Comparison of ENCODE assay signal across 17 cellular contexts in genomic region chr14:91293281-91293680, GRCh38. TPM values are rescaled to one million over a fixed set of nuclear protein-coding genes. Genes with fewer than 3 reads are reported as not detected.
DNase-seq lines count a peak whose midpoint lies in the region; ATAC-seq, FAIRE-seq and TF ChIP-seq lines count a peak whose summit lies in the region.
"Had no signal": no experiment of that assay in that cellular context is flagged by ENCODE, and none has a peak within 500 bp of the region (broad histone marks: within the 10 kb centered on the region; RNA-seq: fewer than 3 reads in every experiment).

No MANE protein-coding gene starts in this region.

- FAIRE-seq in HTR-8/SVneo (lab: Jason Lieb, UNC) = peak; percentile 99
- FAIRE-seq: islet of Langerhans had no signal

- no peak overlapping the region for H3K4me3 ChIP-seq in sigmoid colon
- H3K4me3 ChIP-seq: body of pancreas had no signal

- H3K4me3 Mint-ChIP-seq in activated CD4-positive, alpha-beta T cell treated with anti-CD3 and anti-CD28 coated beads, Interleukin-2, amount 10 ng/mL, durations not matched to agents 24 days and 14 days = no peak overlapping the region
- H3K4me3 Mint-ChIP-seq in central memory CD8-positive, alpha-beta T cell = peak overlapping the region; percentile 24

- H3K27me3 ChIP-seq in sigmoid colon = no peaks in the 10 kb centered on the region
- H3K27me3 ChIP-seq: body of pancreas, neutrophil had no signal

- H3K36me3 ChIP-seq in sigmoid colon = no peaks in the 10 kb centered on the region

- H3K4me1 Mint-ChIP-seq in activated CD4-positive, alpha-beta T cell treated with anti-CD3 and anti-CD28 coated beads, Interleukin-2, amount 10 ng/mL, durations not matched to agents 24 days and 14 days = peaks cover 6% of the 10 kb centered on the region
- peaks cover 14% of the 10 kb centered on the region for H3K4me1 Mint-ChIP-seq in central memory CD8-positive, alpha-beta T cell

- TF ChIP-seq CTCF in omental fat pad (IDR thresholded peaks at IDR 0.05) = no peak
- no peak for TF ChIP-seq CTCF in sigmoid colon (IDR thresholded peaks at IDR 0.05)

- peaks cover 79% of the 10 kb centered on the region for H3K36me3 Mint-ChIP-seq in activated CD4-positive, alpha-beta T cell treated with anti-CD3 and anti-CD28 coated beads, Interleukin-2, amount 10 ng/mL, durations not matched to agents 24 days and 14 days (ENCODE audit: low read depth)
- peaks cover 85% of the 10 kb centered on the region for H3K36me3 Mint-ChIP-seq in central memory CD8-positive, alpha-beta T cell (ENCODE audit: insufficient read depth)

- TF ChIP-seq POLR2A in sigmoid colon (IDR thresholded peaks at IDR 0.05) = no peak

- peak overlapping the region; percentile 31 for H3K27ac Mint-ChIP-seq in activated CD4-positive, alpha-beta T cell treated with anti-CD3 and anti-CD28 coated beads, Interleukin-2, amount 10 ng/mL, durations not matched to agents 24 days and 14 days
- peak overlapping the region; percentile 93 for H3K27ac Mint-ChIP-seq in central memory CD8-positive, alpha-beta T cell (ENCODE audit: low read depth)

- ATAC-seq in central memory CD8-positive, alpha-beta T cell (replicated peaks; ENCODE audit: extremely low read depth, poor library complexity, severe bottlenecking) = no peak
- ATAC-seq in omental fat pad (ENCODE audit: low FRiP score) = peak; percentile 51
- ATAC-seq: body of pancreas had no signal

- H3K27ac ChIP-seq in sigmoid colon = no peak overlapping the region
- H3K27ac ChIP-seq: body of pancreas, neutrophil had no signal

- no peaks in the 10 kb centered on the region for H3K9me3 ChIP-seq in sigmoid colon
- H3K9me3 ChIP-seq: body of pancreas, neutrophil had no signal

- TF ChIP-seq EP300 in sigmoid colon (IDR thresholded peaks at IDR 0.05) = no peak

- DNase-seq in activated CD4-positive, alpha-beta T cell treated with anti-CD3 and anti-CD28 coated beads, Interleukin-2, amount 10 ng/mL, durations not matched to agents 24 days and 14 days = no peak
- DNase-seq in activated CD4-positive, alpha-beta T cell treated with anti-CD3 and anti-CD28 coated beads for 4 hours = no peak
- DNase-seq in HTR-8/SVneo (ENCODE audit: insufficient read length, low spot score) (no peak), omental fat pad (ENCODE audit: low spot score) (no peak), sigmoid colon (no peak), globus pallidus (ENCODE audit: low spot score) (no peak)
- no peak for DNase-seq in central memory CD8-positive, alpha-beta T cell (ENCODE audit: low spot score in 2 of 2)
- no peak for DNase-seq in activated CD8-positive, alpha-beta memory T cell treated with anti-CD3 and anti-CD28 coated beads, Interleukin-2, amount 50 U/mL, for 4 hours
- DNase-seq: activated naive CD4-positive, alpha-beta T cell; body of pancreas; dermis blood vessel endothelial cell; glutamatergic neuron; Kasumi-1; NCI-H1417; NCI-H226 had no signal

- H3K4me1 ChIP-seq in sigmoid colon = peaks cover 0 to 5% (median 3%) of the 10 kb centered on the region in 4 donors
- H3K4me1 ChIP-seq: body of pancreas had no signal

- intact Hi-C loops in activated CD4-positive, alpha-beta T cell treated with anti-CD3 and anti-CD28 coated beads, Interleukin-2, amount 10 ng/mL, durations not matched to agents 24 days and 14 days (cut with micrococcal nuclease) = no loop called here
- intact Hi-C loops in sigmoid colon (cut with DNase I) = no loop called here

- 53 to 68% methylated on average over 12 of the region's 12 CpGs for WGBS in sigmoid colon, 2 donors

- H3K9me3 Mint-ChIP-seq in activated CD4-positive, alpha-beta T cell treated with anti-CD3 and anti-CD28 coated beads, Interleukin-2, amount 10 ng/mL, durations not matched to agents 24 days and 14 days = no peaks in the 10 kb centered on the region
- no peaks in the 10 kb centered on the region for H3K9me3 Mint-ChIP-seq in central memory CD8-positive, alpha-beta T cell

- H3K27me3 Mint-ChIP-seq in activated CD4-positive, alpha-beta T cell treated with anti-CD3 and anti-CD28 coated beads, Interleukin-2, amount 10 ng/mL, durations not matched to agents 24 days and 14 days = no peaks in the 10 kb centered on the region
- no peaks in the 10 kb centered on the region for H3K27me3 Mint-ChIP-seq in central memory CD8-positive, alpha-beta T cell

RNA-seq across cellular contexts. Expression of gene GPR68, which starts 48.8 kb away (rescaled TPM):
- 4.6 and 4.9 TPM in 2 replicates for total RNA-seq in activated CD4-positive, alpha-beta T cell treated with anti-CD3 and anti-CD28 coated beads, Interleukin-2, amount 10 ng/mL, durations not matched to agents 24 days and 14 days
- total RNA-seq in omental fat pad = under 1 TPM in 3 of 4 donors, not detected in 1; 0.19 to 0.36 (median 0.19) TPM
- total RNA-seq in sigmoid colon = 1 to 10 TPM in 2 of 4 donors, under 1 TPM in 2; 0.66 to 1.7 (median 1.2) TPM
- 1 to 10 TPM in 1 of 3 donors, under 1 TPM in 1, not detected in 1; 0.46 to 1.4 TPM for polyA plus RNA-seq in sigmoid colon
